ENCODE assay signal across 17 cellular contexts in genomic region chr1:112536561-112536960, GRCh38. TPM values are rescaled to one million over a fixed set of nuclear protein-coding genes. Genes with fewer than 3 reads are reported as not detected.
DNase-seq lines count a peak whose midpoint lies in the region; ATAC-seq and TF ChIP-seq lines count a peak whose summit lies in the region.
"Had no signal": no experiment of that assay in that cellular context is flagged by ENCODE, and none has a peak within 500 bp of the region (broad histone marks: within the 10 kb centered on the region; RNA-seq: fewer than 3 reads in every experiment).

No MANE protein-coding gene starts in this region.

- CTCF ChIA-PET in SK-N-SH (lab: Yijun Ruan, JAX) = interaction anchor here (0.6 to 1.1 kb wide), 2 partner anchors 36 to 37 kb away, joined by 3 read pairs; no protein-coding TSS in a partner anchor
- CTCF ChIA-PET in RWPE1 (lab: Yijun Ruan, JAX) = no interaction called here

- H3K9me3 Mint-ChIP-seq in brain = no peaks in the 10 kb centered on the region

- POLR2A ChIA-PET in SK-N-SH (lab: Yijun Ruan, JAX) = no interaction called here
- POLR2A ChIA-PET in RWPE1 (lab: Yijun Ruan, JAX; ENCODE audit: low non-redundant PET) = no interaction called here

- H3K9me2 ChIP-seq in SK-N-SH = no peaks in the 10 kb centered on the region

- no peak overlapping the region for H3K4me3 Mint-ChIP-seq in brain

- H3K4me2 ChIP-seq in SK-N-SH = no peak overlapping the region
- peak overlapping the region; percentile 55 for H3K4me2 ChIP-seq in smooth muscle cell
- H3K4me2 ChIP-seq: PC-9 had no signal

- no peaks in the 10 kb centered on the region for H3K4me1 Mint-ChIP-seq in brain

- H3K9ac ChIP-seq in SK-N-SH (no peak overlapping the region), smooth muscle cell (ENCODE audit: low read depth) (no peak overlapping the region)

- no peak for TF ChIP-seq RAD21 in SK-N-SH (IDR thresholded peaks at IDR 0.05; ENCODE audit: low read length)

- H3K79me2 ChIP-seq in SK-N-SH (ENCODE audit: insufficient read depth) (no peaks in the 10 kb centered on the region), smooth muscle cell (ENCODE audit: low read depth) (no peaks in the 10 kb centered on the region)

- TF ChIP-seq CTCF in SK-N-SH (IDR thresholded peaks at IDR 0.05) = no peak
- TF ChIP-seq CTCF in brain (conservative IDR thresholded peaks at IDR 0.05) = no peak
- TF ChIP-seq CTCF in fibroblast of villous mesenchyme (IDR thresholded peaks at IDR 0.05; ENCODE audit: insufficient read depth, low read depth, low read length) = no peak
- TF ChIP-seq CTCF in smooth muscle cell (IDR thresholded peaks at IDR 0.05; ENCODE audit: borderline replicate concordance, insufficient read depth, poor library complexity, severe bottlenecking) = no peak
- TF ChIP-seq CTCF in RWPE1 (conservative IDR thresholded peaks at IDR 0.05; ENCODE audit: low read depth) = no peak

- no peak overlapping the region for H3K4me3 ChIP-seq in SK-N-SH (ENCODE audit: low read depth in 2 of 2, low read length in 1 of 2)
- no peak overlapping the region for H3K4me3 ChIP-seq in fibroblast of villous mesenchyme (ENCODE audit: low read depth, low read length)
- H3K4me3 ChIP-seq in smooth muscle cell = no peak overlapping the region
- H3K4me3 ChIP-seq: PC-9 had no signal

- DNase-seq in SK-N-SH (no peak), fibroblast of villous mesenchyme (ENCODE audit: low read depth) (peak; percentile 75), smooth muscle cell (lab: John Stamatoyannopoulos, UW; ENCODE audit: unreplicated experiment) (no peak), RWPE1 (ENCODE audit: low spot score) (no peak)
- DNase-seq in activated naive CD4-positive, alpha-beta T cell treated with Interleukin-2 at 50 U/mL for 16 hours = no peak
- DNase-seq: COR-L47, Karpas-422, NCI-H187 treated with DMSO at 0.1 percent for 48 hours, NCI-H446 treated with DMSO at 0.1 percent for 48 hours, NCI-H774, PC-9 had no signal

- no peaks in the 10 kb centered on the region for H3K9me3 ChIP-seq in SK-N-SH
- no peaks in the 10 kb centered on the region for H3K9me3 ChIP-seq in smooth muscle cell (replicated peaks; ENCODE audit: low read depth)

- no peaks in the 10 kb centered on the region for H4K20me1 ChIP-seq in SK-N-SH (ENCODE audit: insufficient read depth)
- no peaks in the 10 kb centered on the region for H4K20me1 ChIP-seq in smooth muscle cell (ENCODE audit: low read depth)

- H3K27me3 ChIP-seq in SK-N-SH (ENCODE audit: insufficient read depth) (no peaks in the 10 kb centered on the region), smooth muscle cell (ENCODE audit: low read depth) (no peaks in the 10 kb centered on the region)

- H3K4me1 ChIP-seq in SK-N-SH (ENCODE audit: control insufficient read depth in 1 of 2, insufficient read depth in 2 of 2, low read depth in 1 of 2, low read length in 1 of 2) (peaks cover 0 to 15% of the 10 kb centered on the region in 2 experiments; a peak in 2 of 4 replicates), smooth muscle cell (ENCODE audit: low read depth) (peaks cover 17% of the 10 kb centered on the region)

- H3K36me3 ChIP-seq in SK-N-SH (replicated peaks in 1 of 2; ENCODE audit: control insufficient read depth in 1 of 2, insufficient read depth in 2 of 2, low read length in 1 of 2) (peaks cover 11 to 17% of the 10 kb centered on the region in 2 experiments), smooth muscle cell (ENCODE audit: low read depth) (no peaks in the 10 kb centered on the region)

- WGBS in SK-N-SH (ENCODE audit: low lambda C conversion rate) = 100% methylated on average over 2 of the region's 2 CpGs
- 44% methylated on average over 2 of the region's 2 CpGs for WGBS in smooth muscle cell (ENCODE audit: low lambda C conversion rate)

- H3F3A ChIP-seq in SK-N-SH (replicated peaks; ENCODE audit: insufficient read depth) = peaks cover 15% of the 10 kb centered on the region
- peaks cover 9% of the 10 kb centered on the region for H3F3A ChIP-seq in smooth muscle cell (ENCODE audit: low read depth)

- no peaks in the 10 kb centered on the region for H3K27me3 Mint-ChIP-seq in brain

- no peak for ATAC-seq in SK-N-SH treated with all-trans-retinoic acid at 6 μM for 48 hours
- no peak for ATAC-seq in GM21723 (IDR thresholded peaks at IDR 0.05; ENCODE audit: unreplicated experiment)
- ATAC-seq: Right ventricle myocardium inferior had no signal

- peak overlapping the region in 3 of 5 experiments; percentile 22 to 75 (median 33) for H3K27ac Mint-ChIP-seq in brain

- H3K36me3 Mint-ChIP-seq in brain = peaks cover 46% of the 10 kb centered on the region

- no peak for TF ChIP-seq EP300 in SK-N-SH (IDR thresholded peaks at IDR 0.05; ENCODE audit: borderline replicate concordance in 1 of 2, low read depth in 1 of 2, low read length in 1 of 2)

- H3K27ac ChIP-seq in SK-N-SH (ENCODE audit: low read depth in 2 of 2, low read length in 1 of 2) (no peak overlapping the region), smooth muscle cell (ENCODE audit: low read depth) (peak overlapping the region; percentile 44), RWPE1 (no peak overlapping the region)
- H3K27ac ChIP-seq: 22Rv1, C4-2B, PC-9 had no signal

- H2AFZ ChIP-seq in SK-N-SH (ENCODE audit: low read depth) = no peak overlapping the region
- H2AFZ ChIP-seq in smooth muscle cell (ENCODE audit: low read depth) = no peak overlapping the region
- H2AFZ ChIP-seq: PC-9 had no signal

TF ChIP-seq in SK-N-SH treated with all-trans-retinoic acid at 6 μM for 48 hours, 23 proteins besides CTCF, POLR2A, EP300 and RAD21:
- TF ChIP-seq SNAI2 (CRISPR knock-in tag; IDR thresholded peaks at IDR 0.05) = no peak
- peak; percentile 47 for TF ChIP-seq ISL1 (CRISPR knock-in tag; IDR thresholded peaks at IDR 0.05)
- TF ChIP-seq TCF4 (CRISPR knock-in tag; IDR thresholded peaks at IDR 0.05; ENCODE audit: borderline replicate concordance) = no peak
- TF ChIP-seq OSR1 (CRISPR knock-in tag; IDR thresholded peaks at IDR 0.05) = no peak
- no peak for TF ChIP-seq TSHZ2 (CRISPR knock-in tag; IDR thresholded peaks at IDR 0.05)

TF ChIP-seq in SK-N-SH, 30 proteins besides CTCF, POLR2A, EP300 and RAD21:
- no peak for TF ChIP-seq GABPA (IDR thresholded peaks at IDR 0.05; ENCODE audit: low read depth)
- TF ChIP-seq EZH2phosphoT487 (IDR thresholded peaks at IDR 0.05; ENCODE audit: borderline replicate concordance, low read depth) = no peak
- no peak for TF ChIP-seq NFIC (IDR thresholded peaks at IDR 0.05; ENCODE audit: borderline replicate concordance)
- TF ChIP-seq JUND (IDR thresholded peaks at IDR 0.05) = no peak
- TF ChIP-seq TAF1 (IDR thresholded peaks at IDR 0.05; ENCODE audit: borderline replicate concordance, low read depth, low read length) = no peak

RNA-seq across cellular contexts. Expression of gene WNT2B, which starts 27.8 kb away (rescaled TPM):
- polyA plus RNA-seq in SK-N-SH (2012; rRNA removed) (3.4 and 4.3 TPM in 2 replicates), brain (ENCODE audit: insufficient read depth, low read depth, low replicate concordance) (0.68 TPM), smooth muscle cell (0.41 and 1.3 TPM in 2 replicates)
- polyA plus RNA-seq in SK-N-SH (2012; cell fraction: cytosol; rRNA removed) = 2.4 and 2.9 TPM in 2 replicates
- 6.6 and 7.5 TPM in 2 replicates for polyA plus RNA-seq in SK-N-SH (2012; cell fraction: nucleus; rRNA removed)
- total RNA-seq in fibroblast of villous mesenchyme (2.6 TPM in 2 replicates), smooth muscle cell (1.8 and 3.5 TPM in 2 replicates)
